ENCODE assay signal across 2 cellular contexts in the genomic region with DNA sequence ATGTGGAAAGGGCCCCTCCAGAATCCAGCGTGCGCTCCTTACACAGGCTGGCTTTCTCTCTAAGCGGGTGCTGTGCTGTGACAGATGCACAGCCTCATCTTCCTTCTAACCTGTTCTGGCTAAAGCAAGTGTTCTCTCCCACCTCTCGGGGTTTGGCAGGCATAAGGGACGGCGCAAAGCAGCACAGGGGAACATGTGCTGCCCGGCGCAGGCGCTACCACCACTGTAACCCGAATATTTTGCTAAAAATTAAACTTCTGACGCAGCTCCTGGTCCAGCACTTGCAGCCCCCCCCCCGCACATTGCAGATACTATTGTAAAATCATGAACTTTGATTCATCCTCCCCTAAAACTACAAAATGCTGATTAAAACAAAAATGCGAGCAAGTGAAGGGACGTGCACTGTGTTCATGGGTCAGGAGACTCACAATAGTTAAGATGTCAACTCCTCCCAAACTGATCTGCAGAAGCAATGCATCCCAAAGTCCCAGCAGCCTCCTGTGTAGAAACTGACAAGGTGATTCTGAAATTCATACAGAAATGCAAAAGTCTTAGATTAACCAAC.
TF ChIP-seq lines count a peak whose summit lies in the region.

No MANE protein-coding gene starts in this region.

TF ChIP-seq in HepG2, 621 proteins besides CTCF, POLR2A, EP300 and RAD21:
- no peak for TF ChIP-seq YY1 (IDR thresholded peaks at IDR 0.05; ENCODE audit: insufficient read depth, insufficient replicate concordance, low read depth, low read length)
- no peak for TF ChIP-seq ZNF317 (CRISPR knock-in tag; IDR thresholded peaks at IDR 0.05)
- no peak for TF ChIP-seq ZNF776 (CRISPR knock-in tag; IDR thresholded peaks at IDR 0.05)
- no peak for TF ChIP-seq ZNF44 (CRISPR knock-in tag; IDR thresholded peaks at IDR 0.05)
- no peak for TF ChIP-seq ZNF292 (CRISPR knock-in tag; IDR thresholded peaks at IDR 0.05; ENCODE audit: borderline replicate concordance, low read depth)
- peak; percentile 36 to 56; a peak in 2 of 4 replicates for TF ChIP-seq MAFK (conservative IDR thresholded peaks at IDR 0.05 in 1 of 2, IDR thresholded peaks at IDR 0.05 in 1 of 2; ENCODE audit: low read length in 2 of 2)
- TF ChIP-seq, protein P1, sequence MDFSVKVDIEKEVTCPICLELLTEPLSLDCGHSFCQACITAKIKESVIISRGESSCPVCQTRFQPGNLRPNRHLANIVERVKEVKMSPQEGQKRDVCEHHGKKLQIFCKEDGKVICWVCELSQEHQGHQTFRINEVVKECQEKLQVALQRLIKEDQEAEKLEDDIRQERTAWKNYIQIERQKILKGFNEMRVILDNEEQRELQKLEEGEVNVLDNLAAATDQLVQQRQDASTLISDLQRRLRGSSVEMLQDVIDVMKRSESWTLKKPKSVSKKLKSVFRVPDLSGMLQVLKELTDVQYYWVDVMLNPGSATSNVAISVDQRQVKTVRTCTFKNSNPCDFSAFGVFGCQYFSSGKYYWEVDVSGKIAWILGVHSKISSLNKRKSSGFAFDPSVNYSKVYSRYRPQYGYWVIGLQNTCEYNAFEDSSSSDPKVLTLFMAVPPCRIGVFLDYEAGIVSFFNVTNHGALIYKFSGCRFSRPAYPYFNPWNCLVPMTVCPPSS (IDR thresholded peaks at IDR 0.05), result no peak
- TF ChIP-seq SOX6 (IDR thresholded peaks at IDR 0.05), result no peak
- TF ChIP-seq SOX6 (CRISPR knock-in tag; IDR thresholded peaks at IDR 0.05), result no peak
- TF ChIP-seq NPAS2 (CRISPR knock-in tag; IDR thresholded peaks at IDR 0.05; ENCODE audit: borderline replicate concordance), result 0 out of 2 replicates have a peak, but pooled peaks have one; percentile 77
- 0 out of 2 replicates have a peak, but pooled peaks have one; percentile 8 for TF ChIP-seq ZNF687 (CRISPR knock-in tag; IDR thresholded peaks at IDR 0.05)
- no peak for TF ChIP-seq ATF1 (CRISPR knock-in tag; IDR thresholded peaks at IDR 0.05)
- TF ChIP-seq KDM2A (CRISPR knock-in tag; IDR thresholded peaks at IDR 0.05; ENCODE audit: borderline replicate concordance, low read depth), result no peak
- no peak for TF ChIP-seq MTF2 (CRISPR knock-in tag; IDR thresholded peaks at IDR 0.05; ENCODE audit: borderline replicate concordance)
- TF ChIP-seq MAFF (IDR thresholded peaks at IDR 0.05; ENCODE audit: low read depth, low read length), result peak; percentile 21; the same call in 1 of the 2 replicates
- TF ChIP-seq AKAP8 (CRISPR knock-in tag; IDR thresholded peaks at IDR 0.05), result 0 out of 2 replicates have a peak, but pooled peaks have one; percentile 5
- no peak for TF ChIP-seq ATAD3A (CRISPR knock-in tag; IDR thresholded peaks at IDR 0.05)
- TF ChIP-seq MLLT10 (CRISPR knock-in tag; IDR thresholded peaks at IDR 0.05), result no peak
- no peak for TF ChIP-seq GPN1 (CRISPR knock-in tag; IDR thresholded peaks at IDR 0.05; ENCODE audit: borderline replicate concordance)
- no peak for TF ChIP-seq RXRA (CRISPR knock-in tag; IDR thresholded peaks at IDR 0.05)
- no peak for TF ChIP-seq KAT8 (CRISPR knock-in tag; IDR thresholded peaks at IDR 0.05)

TF ChIP-seq in SK-N-SH, 30 proteins besides CTCF, POLR2A, EP300 and RAD21:
- TF ChIP-seq FOXJ3 (CRISPR knock-in tag; IDR thresholded peaks at IDR 0.05) (no peak), IRF3 (IDR thresholded peaks at IDR 0.05; ENCODE audit: low read depth, low read length) (no peak), RFX5 (IDR thresholded peaks at IDR 0.05; ENCODE audit: low read length) (no peak), NFIC (IDR thresholded peaks at IDR 0.05; ENCODE audit: borderline replicate concordance) (no peak), FOSL2 (IDR thresholded peaks at IDR 0.05; ENCODE audit: borderline replicate concordance, low read depth) (no peak), EZH2phosphoT487 (IDR thresholded peaks at IDR 0.05; ENCODE audit: borderline replicate concordance, low read depth) (no peak), PBX3 (IDR thresholded peaks at IDR 0.05) (no peak), YY1 (IDR thresholded peaks at IDR 0.05; ENCODE audit: low read depth) (no peak), NRF1 (IDR thresholded peaks at IDR 0.05; ENCODE audit: low read depth, low read length) (no peak), CHD2 (IDR thresholded peaks at IDR 0.05; ENCODE audit: low read length, partially characterized antibody) (no peak)
- TF ChIP-seq, protein P2, sequence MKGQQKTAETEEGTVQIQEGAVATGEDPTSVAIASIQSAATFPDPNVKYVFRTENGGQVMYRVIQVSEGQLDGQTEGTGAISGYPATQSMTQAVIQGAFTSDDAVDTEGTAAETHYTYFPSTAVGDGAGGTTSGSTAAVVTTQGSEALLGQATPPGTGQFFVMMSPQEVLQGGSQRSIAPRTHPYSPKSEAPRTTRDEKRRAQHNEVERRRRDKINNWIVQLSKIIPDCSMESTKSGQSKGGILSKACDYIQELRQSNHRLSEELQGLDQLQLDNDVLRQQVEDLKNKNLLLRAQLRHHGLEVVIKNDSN (IDR thresholded peaks at IDR 0.05; ENCODE audit: borderline replicate concordance, low read depth), result no peak
